In the genomic region with DNA sequence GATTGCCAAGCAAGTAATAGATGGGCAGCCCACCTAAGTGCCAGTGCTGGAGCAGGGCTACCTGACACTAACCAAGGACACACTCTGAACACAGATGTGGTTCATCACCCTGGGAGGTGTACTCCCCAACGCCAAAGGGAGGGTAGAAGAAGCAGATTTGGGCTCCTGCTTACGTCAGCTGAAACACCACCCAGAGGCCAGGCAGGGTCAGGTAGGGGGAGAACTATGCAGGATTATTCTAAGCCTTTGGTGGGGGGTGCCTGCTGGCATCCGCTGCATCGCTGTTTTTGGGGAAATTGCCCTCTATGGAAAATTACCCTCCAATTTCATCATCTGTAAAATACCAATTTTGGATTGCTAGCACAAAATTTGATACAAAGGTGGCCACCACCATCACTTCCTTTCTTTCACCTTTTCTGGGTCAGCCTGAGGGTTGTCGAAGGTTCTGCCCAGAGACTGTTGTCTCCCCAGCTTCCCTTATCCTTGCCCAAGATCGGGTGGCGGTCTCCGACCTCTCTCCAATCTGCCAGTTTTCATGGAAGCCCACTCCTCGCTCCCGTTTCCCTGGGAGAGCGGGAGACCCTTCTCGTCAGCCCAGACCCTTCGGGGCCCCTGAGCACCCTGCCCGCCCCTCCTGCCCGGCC, we compare ENCODE assay signal across 1 cellular context.
TF ChIP-seq lines count a peak whose summit lies in the region.

No MANE protein-coding gene starts in this region.

TF ChIP-seq in HepG2, 621 proteins besides CTCF, POLR2A, EP300 and RAD21:
- TF ChIP-seq MAFK (conservative IDR thresholded peaks at IDR 0.05 in 1 of 2, IDR thresholded peaks at IDR 0.05 in 1 of 2; ENCODE audit: low read length in 2 of 2) = peak; percentile 8 to 27; a peak in 1 of 4 replicates
- no peak for TF ChIP-seq ZNF614 (CRISPR knock-in tag; IDR thresholded peaks at IDR 0.05; ENCODE audit: borderline replicate concordance)
